8 cellular contexts compared by ENCODE assay signal in the genomic region with DNA sequence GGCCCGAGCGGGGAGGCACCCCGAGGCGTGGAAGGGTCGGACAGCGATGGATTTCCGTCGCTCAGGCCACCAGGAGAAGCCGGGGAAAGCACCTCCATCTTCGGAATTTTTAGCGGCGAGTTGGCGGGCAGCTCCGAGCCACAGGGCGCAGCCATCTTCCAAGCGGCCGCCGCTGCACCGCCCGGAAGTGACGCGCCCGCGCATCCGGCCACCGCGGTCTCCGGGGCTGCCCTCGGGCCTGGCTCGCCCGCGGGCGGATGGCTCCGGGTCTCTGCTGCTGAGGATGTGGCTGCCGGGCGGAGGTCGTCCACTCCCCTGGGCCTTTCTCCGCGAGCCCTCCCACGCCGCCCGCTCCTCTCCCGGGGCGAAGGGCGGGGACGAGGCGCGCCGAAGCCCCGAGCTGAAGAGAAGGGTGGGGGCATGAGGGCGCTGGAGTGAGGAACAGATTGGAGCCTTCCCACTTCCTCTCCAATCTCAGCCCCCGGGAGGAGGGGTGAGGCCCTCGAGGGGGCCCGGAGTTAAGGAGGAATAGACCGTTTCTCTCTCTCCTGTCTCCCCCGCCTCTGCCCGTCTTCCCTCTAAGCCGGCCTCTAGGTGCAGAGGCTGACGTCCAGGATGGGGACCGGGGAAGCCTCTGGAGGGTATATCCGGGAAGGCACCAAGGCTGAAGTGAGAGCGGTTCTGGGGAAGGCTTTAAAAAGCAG. TPM values are rescaled to one million over a fixed set of nuclear protein-coding genes. Genes with fewer than 3 reads are reported as not detected.
DNase-seq lines count a peak whose midpoint lies in the region; ATAC-seq and TF ChIP-seq lines count a peak whose summit lies in the region.

Gene MSANTD2, minus strand, starts transcription at position 181 of the 704 bp plus-strand sequence. Its CDS starts 26 bp downstream, at position 155.

- WGBS in lung, 2 donors, result 0% methylated on average over 55 to 62 of the region's 62 CpGs

- ATAC-seq in HG03354 (IDR thresholded peaks at IDR 0.05; ENCODE audit: poor library complexity, severe bottlenecking, unreplicated experiment) (peak; percentile 93), lung (ENCODE audit: insufficient read depth, low FRiP score) (peak; percentile 96)
- ATAC-seq in activated CD8-positive, alpha-beta T cell treated with anti-CD3 and anti-CD28 coated beads for 36 hours, result peak; percentile 89

- H3K27ac ChIP-seq in lung (ENCODE audit: low read depth in 1 of 2, low read length in 1 of 2), result peak within 1 kb of the TSS; percentile 96 to 100

- intact Hi-C loops in activated CD8-positive, alpha-beta T cell treated with anti-CD3 and anti-CD28 coated beads for 36 hours (cut with micrococcal nuclease), result no loop called here

- peaks cover 29% of the 10 kb centered on the region for H3K4me1 Mint-ChIP-seq in activated CD8-positive, alpha-beta T cell treated with anti-CD3 and anti-CD28 coated beads for 36 hours (ENCODE audit: low read depth)

- peak within 1 kb of the TSS; percentile 89 for H3K4me3 ChIP-seq in BJ (ENCODE audit: low read depth, low read length)
- H3K4me3 ChIP-seq in lung, result peak within 1 kb of the TSS; percentile 100

- H3K4me3 Mint-ChIP-seq in activated CD8-positive, alpha-beta T cell treated with anti-CD3 and anti-CD28 coated beads for 36 hours, result peak within 1 kb of the TSS; percentile 87

- TF ChIP-seq CTCF in BJ (IDR thresholded peaks at IDR 0.05; ENCODE audit: insufficient read depth, low read depth, low read length), result no peak
- TF ChIP-seq CTCF in activated CD8-positive, alpha-beta T cell treated with anti-CD3 and anti-CD28 coated beads for 36 hours (IDR thresholded peaks at IDR 0.05), result no peak
- no peak for TF ChIP-seq CTCF in lung (IDR thresholded peaks at IDR 0.05; ENCODE audit: control extremely low read depth, extremely low read depth)

- H3K9me3 ChIP-seq in lung (ENCODE audit: control insufficient read depth in 2 of 2, insufficient read depth in 1 of 2, low read length in 1 of 2), result no peaks in the 10 kb centered on the region

- H3K4me1 ChIP-seq in lung (ENCODE audit: control insufficient read depth in 2 of 2, insufficient read depth in 2 of 2, low read length in 2 of 2), result peaks cover 0 to 7% of the 10 kb centered on the region in 2 donors

- no peaks in the 10 kb centered on the region for H3K27me3 Mint-ChIP-seq in activated CD8-positive, alpha-beta T cell treated with anti-CD3 and anti-CD28 coated beads for 36 hours

- no peaks in the 10 kb centered on the region for H3K9me3 Mint-ChIP-seq in activated CD8-positive, alpha-beta T cell treated with anti-CD3 and anti-CD28 coated beads for 36 hours

- TF ChIP-seq POLR2A in GM19099 (IDR thresholded peaks at IDR 0.05; ENCODE audit: extremely low read depth, insufficient read length, low read depth), result peak; percentile 97

- CTCF ChIA-PET in BJ (lab: Yijun Ruan, JAX), result interaction anchor here (0.7 to 6.1 kb wide), 7 partner anchors 13 to 136 kb away, joined by 3 to 41 read pairs (median 6); no protein-coding TSS in a partner anchor
- CTCF ChIA-PET in activated CD8-positive, alpha-beta T cell treated with anti-CD3 and anti-CD28 coated beads for 36 hours (lab: Charles Lee), result interaction anchor here (1.1 to 5.4 kb wide), 8 partner anchors 10 to 340 kb away, joined by 3 to 55 read pairs (median 11); no protein-coding TSS in a partner anchor

- no peaks in the 10 kb centered on the region for H3K36me3 ChIP-seq in BJ (ENCODE audit: control insufficient read depth, insufficient read depth, low read length)
- no peaks in the 10 kb centered on the region for H3K36me3 ChIP-seq in lung (ENCODE audit: control insufficient read depth in 2 of 2, insufficient read depth in 2 of 2, low read length in 2 of 2)

- H3K36me3 Mint-ChIP-seq in activated CD8-positive, alpha-beta T cell treated with anti-CD3 and anti-CD28 coated beads for 36 hours (ENCODE audit: low read depth), result peaks cover 4% of the 10 kb centered on the region

- POLR2A ChIA-PET in BJ (lab: Charles Lee), result interaction anchor here (0.6 kb wide), 1 partner anchor 126 kb away, joined by 4 read pairs; the partner anchor contains the start of gene SPA17
- POLR2A ChIA-PET in activated CD8-positive, alpha-beta T cell treated with anti-CD3 and anti-CD28 coated beads for 36 hours (lab: Charles Lee), result interaction anchor here (0.6 to 1.8 kb wide), 8 partner anchors 10 to 127 kb away, joined by 3 to 6 read pairs (median 3); partner anchors contain the start of genes SIAE and SPA17

- H3K27ac Mint-ChIP-seq in activated CD8-positive, alpha-beta T cell treated with anti-CD3 and anti-CD28 coated beads for 36 hours, result peak within 1 kb of the TSS; percentile 92

- no peak for DNase-seq in BJ (ENCODE audit: low read depth)
- DNase-seq in NCI-H748 (lab: John Stamatoyannopoulos, UW; ENCODE audit: unreplicated experiment), result peak; percentile 75
- DNase-seq in activated CD8-positive, alpha-beta T cell treated with anti-CD3 and anti-CD28 coated beads for 36 hours, result peak; percentile 83
- DNase-seq in effector CD4-positive, alpha-beta T cell, result peak; percentile 67
- peak; percentile 81 for DNase-seq in lung (ENCODE audit: low spot score)
- peak; percentile 46 to 64 (median 59) for DNase-seq in stimulated activated CD4-positive, alpha-beta T cell treated with anti-CD3 and anti-CD28 coated beads, TNF-alpha, amount 100 ng/mL, for 4 hours (ENCODE audit: low read depth in 3 of 3)

- H3K27me3 ChIP-seq in BJ (ENCODE audit: control insufficient read depth, insufficient read depth, low read length) (no peaks in the 10 kb centered on the region), lung (ENCODE audit: control insufficient read depth, insufficient read depth) (no peaks in the 10 kb centered on the region)

RNA-seq across cellular contexts. Expression of gene MSANTD2, which starts in this region (rescaled TPM):
- polyA plus RNA-seq in BJ (2011; rRNA removed) (3.4 and 5.7 TPM in 2 replicates), lung (10 to 100 TPM in 1 of 2 donors, 1 to 10 TPM in 1; 3.9 to 16.4 TPM)
- polyA minus RNA-seq in BJ (2011; rRNA and poly(A)+ RNA removed), result 2.0 and 3.0 TPM in 2 replicates
- total RNA-seq in activated CD8-positive, alpha-beta T cell treated with anti-CD3 and anti-CD28 coated beads for 36 hours, result 1 to 10 TPM; 5.8 to 7.3 TPM
- 10 to 100 TPM; 15.0 to 33.6 TPM for total RNA-seq in lung
